Comparison of ENCODE assay signal across 4 cellular contexts in genomic region chr21:44396803-44397202, GRCh38. TPM values are rescaled to one million over a fixed set of nuclear protein-coding genes. Genes with fewer than 3 reads are reported as not detected.
"Had no signal": no experiment of that assay in that cellular context is flagged by ENCODE, and none has a peak within 500 bp of the region (broad histone marks: within the 10 kb centered on the region; RNA-seq: fewer than 3 reads in every experiment).

No MANE protein-coding gene starts in this region.

RNA-seq across cellular contexts. Expression of gene TRPM2, which starts 43.4 kb away (rescaled TPM):
- total RNA-seq: PC-9 had no signal
- polyA plus RNA-seq: SK-N-SH had no signal

RNA-seq across cellular contexts. Expression of gene LRRC3, which starts 58.5 kb away (rescaled TPM):
- total RNA-seq: OCI-LY7, SJCRH30 had no signal
